In genomic region chr6:38400764-38401163, GRCh38 we compare ENCODE assay signal across 16 cellular contexts.
A peak's percentile ranks its signal among the peaks of the same experiment; 100 is the strongest.
DNase-seq lines count a peak whose midpoint lies in the region; ATAC-seq and TF ChIP-seq lines count a peak whose summit lies in the region.
"Had no signal": no experiment of that assay in that cellular context is flagged by ENCODE, and none has a peak within 500 bp of the region (broad histone marks: within the 10 kb centered on the region; RNA-seq: fewer than 3 reads in every experiment).

No MANE protein-coding gene starts in this region.

- H3K4me1 ChIP-seq in mesendoderm (ENCODE audit: control insufficient read depth, low read depth, low read length) (peaks cover 2% of the 10 kb centered on the region), lower lobe of right lung (peaks cover 19% of the 10 kb centered on the region)

- no peak overlapping the region for H3K56ac ChIP-seq in mesendoderm (ENCODE audit: low read length)

- WGBS in mesendoderm (ENCODE audit: extremely low coverage, insufficient coverage, low lambda C conversion rate), result no CpG with 5 or more reads among the region's 1 CpG

- no peaks in the 10 kb centered on the region for H3K9me3 ChIP-seq in lower lobe of right lung

- no peak overlapping the region for H3K4me2 ChIP-seq in mesendoderm (ENCODE audit: low read length)

- no peak overlapping the region for H2BK15ac ChIP-seq in mesendoderm (replicated peaks; ENCODE audit: low read depth)

- H3K79me1 ChIP-seq in mesendoderm (ENCODE audit: low read length), result no peaks in the 10 kb centered on the region

- DNase-seq in M059J (ENCODE audit: low read depth), result peak; percentile 7
- DNase-seq in amniotic epithelial cell (ENCODE audit: low read depth), result peak; percentile 27
- no peak for DNase-seq in mesendoderm
- DNase-seq in lower lobe of right lung, result no peak
- DNase-seq in SW480 (ENCODE audit: low spot score), result no peak
- DNase-seq in H4 (ENCODE audit: low spot score), result no peak
- DNase-seq: C1 segment of cervical spinal cord; Calu3; CD4-positive, alpha-beta memory T cell; COR-L47; DMS53; DMS79 treated with DMSO at 0.1 percent for 48 hours; GM23248; H9 had no signal

- no peak overlapping the region for H2AK5ac ChIP-seq in mesendoderm (ENCODE audit: low read length)

- intact Hi-C loops in lower lobe of right lung (cut with DNase I), result no loop called here

- H3K4ac ChIP-seq in mesendoderm (ENCODE audit: low read depth, low read length), result no peak overlapping the region

- peak overlapping the region; percentile 7 for H2BK5ac ChIP-seq in mesendoderm (ENCODE audit: low read length)

- H4K8ac ChIP-seq in mesendoderm (ENCODE audit: low read depth, low read length), result no peak overlapping the region

- no peaks in the 10 kb centered on the region for H3K36me3 ChIP-seq in mesendoderm (ENCODE audit: control insufficient read depth, insufficient read depth, low read length)
- H3K36me3 ChIP-seq in lower lobe of right lung, result no peaks in the 10 kb centered on the region

- H3K27ac ChIP-seq in mesendoderm (ENCODE audit: low read depth, low read length), result no peak overlapping the region
- no peak overlapping the region for H3K27ac ChIP-seq in lower lobe of right lung
- H3K27ac ChIP-seq: GM23248 had no signal

- no peak overlapping the region for H3K18ac ChIP-seq in mesendoderm (ENCODE audit: low read length)

- no peak for ATAC-seq in lower lobe of right lung
- ATAC-seq in HG03025 (IDR thresholded peaks at IDR 0.05; ENCODE audit: low FRiP score, unreplicated experiment), result no peak
- ATAC-seq: HCT116 had no signal

- H3K23ac ChIP-seq in mesendoderm (ENCODE audit: low read length), result no peak overlapping the region

- no peak overlapping the region for H3K9ac ChIP-seq in mesendoderm (ENCODE audit: low read length)
- H3K9ac ChIP-seq: GM23248 had no signal

- no peak overlapping the region for H2BK120ac ChIP-seq in mesendoderm (ENCODE audit: low read depth, low read length)

- H3K27me3 ChIP-seq in mesendoderm (ENCODE audit: insufficient read depth, low read length, poor library complexity) (no peaks in the 10 kb centered on the region), lower lobe of right lung (ENCODE audit: low read depth) (no peaks in the 10 kb centered on the region)

- H4K5ac ChIP-seq in mesendoderm (ENCODE audit: low read length), result no peak overlapping the region

- H3K4me3 ChIP-seq in mesendoderm (ENCODE audit: low read length) (no peak overlapping the region), lower lobe of right lung (no peak overlapping the region)
- H3K4me3 ChIP-seq: GM23248 had no signal

- TF ChIP-seq CTCF in lower lobe of right lung (IDR thresholded peaks at IDR 0.05), result no peak

- no peaks in the 10 kb centered on the region for H3K79me2 ChIP-seq in mesendoderm (ENCODE audit: control insufficient read depth, insufficient read depth, low read length)

Comparison
In these comparisons a context has a peak if more than half of its experiments do, and no peak if none do; other contexts are left out.
1. DNase-seq: peak in M059J (single experiment) and amniotic epithelial cell (single experiment); none in mesendoderm (single experiment), lower lobe of right lung (single experiment), SW480 (single experiment) and H4 (single experiment).